In genomic region chr12:2161478-2161877, GRCh38 we compare ENCODE assay signal across 16 cellular contexts.
DNase-seq lines count a peak whose midpoint lies in the region; ATAC-seq and TF ChIP-seq lines count a peak whose summit lies in the region.
"Had no signal": no experiment of that assay in that cellular context is flagged by ENCODE, and none has a peak within 500 bp of the region (broad histone marks: within the 10 kb centered on the region; RNA-seq: fewer than 3 reads in every experiment).

No MANE protein-coding gene starts in this region.

- no peak for TF ChIP-seq CTCF in ascending aorta (IDR thresholded peaks at IDR 0.05)
- TF ChIP-seq CTCF in nephron (IDR thresholded peaks at IDR 0.05; ENCODE audit: unreplicated experiment in 3 of 3) = no peak
- TF ChIP-seq CTCF in transverse colon (IDR thresholded peaks at IDR 0.05) = no peak

- H3K9me3 ChIP-seq in ascending aorta (no peaks in the 10 kb centered on the region), transverse colon (no peaks in the 10 kb centered on the region)
- H3K9me3 ChIP-seq: pancreas had no signal

- ATAC-seq in Right ventricle myocardium inferior (peak; percentile 56), GM21360 (IDR thresholded peaks at IDR 0.05; ENCODE audit: unreplicated experiment) (no peak)
- ATAC-seq: stimulated activated memory B cell treated with anti-CD40 and anti-IgM and Interleukin-4, amounts not matched to agents 10 μg/mL and 1 μg/mL and 100 μg/mL, for 72 hours had no signal

- DNase-seq in ascending aorta (ENCODE audit: low spot score in 2 of 2) (peak in 1 of 2 donors; percentile 91), Right ventricle myocardium inferior (ENCODE audit: missing footprints) (peak; percentile 89), transverse colon (peak; percentile 64), NCI-H2081 treated with DMSO at 0.1 percent for 48 hours (lab: John Stamatoyannopoulos, UW) (no peak), T-helper 2 cell (no peak)
- no peak for DNase-seq in T-helper 2 cell treated with Interferon-gamma antibody and Interleukin-4, amounts not matched to agents 5 μg/mL and 100 μg/mL, for 36 hours (ENCODE audit: low spot score)
- DNase-seq: activated CD8-positive, alpha-beta memory T cell treated with anti-CD3 and anti-CD28 coated beads, Interleukin-2, amount 50 U/mL, for 4 hours; effector CD4-positive, alpha-beta T cell; NCI-H1417; NCI-H69; stimulated activated CD4-positive, alpha-beta T cell treated with anti-CD3 and anti-CD28 coated beads, Interleukin-2, amount 100 ng/mL, for 48 hours had no signal

- H3K4me1 Mint-ChIP-seq in nephron = peaks cover 56% of the 10 kb centered on the region
- no peaks in the 10 kb centered on the region for H3K4me1 Mint-ChIP-seq in T-helper 2 cell treated with Interferon-gamma antibody and Interleukin-4, amounts not matched to agents 5 μg/mL and 100 μg/mL, for 36 hours (ENCODE audit: low read depth)
- H3K4me1 Mint-ChIP-seq: activated naive CD4-positive, alpha-beta T cell treated with anti-CD3 and anti-CD28 coated beads, Interleukin-2, amount 50 U/mL, for 24 hours; stimulated activated memory B cell treated with anti-CD40 and anti-IgM and Interleukin-4, amounts not matched to agents 10 μg/mL and 1 μg/mL and 100 μg/mL, for 72 hours had no signal

- in situ Hi-C loops in transverse colon (cut with MboI; ENCODE audit: low pct_ligation_motif_present in 1 of 4, low pct_unique_long_range_greater_than_20kb in 1 of 4, low sequenced_read_pairs in 3 of 4) = no loop called here

- peaks cover 1% of the 10 kb centered on the region for H3K36me3 Mint-ChIP-seq in nephron (ENCODE audit: low read depth)
- no peaks in the 10 kb centered on the region for H3K36me3 Mint-ChIP-seq in T-helper 2 cell treated with Interferon-gamma antibody and Interleukin-4, amounts not matched to agents 5 μg/mL and 100 μg/mL, for 36 hours (ENCODE audit: low read depth)
- H3K36me3 Mint-ChIP-seq: activated naive CD4-positive, alpha-beta T cell treated with anti-CD3 and anti-CD28 coated beads, Interleukin-2, amount 50 U/mL, for 24 hours; stimulated activated memory B cell treated with anti-CD40 and anti-IgM and Interleukin-4, amounts not matched to agents 10 μg/mL and 1 μg/mL and 100 μg/mL, for 72 hours had no signal

- H3K36me3 ChIP-seq in ascending aorta = no peaks in the 10 kb centered on the region
- H3K36me3 ChIP-seq in transverse colon = no peaks in the 10 kb centered on the region
- H3K36me3 ChIP-seq: pancreas had no signal

- 39 to 45% methylated on average over 3 to 10 of the region's 10 CpGs for WGBS in transverse colon (ENCODE audit: low coverage in 1 of 2), 2 donors

- no peak for TF ChIP-seq POLR2A in transverse colon (IDR thresholded peaks at IDR 0.05)

- intact Hi-C loops in ascending aorta (cut with DNase I) (loop anchor here (5.0 kb wide), 1 partner anchor 39 kb away; no protein-coding TSS in a partner anchor), Right ventricle myocardium inferior (cut with DNase I) (loop anchor here (5.0 kb wide), 1 partner anchor 34 kb away; no protein-coding TSS in a partner anchor), transverse colon (cut with DNase I; ENCODE audit: low total_unique reads) (no loop called here)

- peak overlapping the region; percentile 88 to 92 for H3K27ac ChIP-seq in ascending aorta
- H3K27ac ChIP-seq in transverse colon = peak overlapping the region; percentile 68 to 84 (median 72)
- H3K27ac ChIP-seq: pancreas had no signal

- H3K4me3 ChIP-seq in ascending aorta (peak overlapping the region in 1 of 2 donors; percentile 4), transverse colon (no peak overlapping the region)
- H3K4me3 ChIP-seq: pancreas had no signal

- peak overlapping the region; percentile 33 to 85 (median 64) for H3K27ac Mint-ChIP-seq in nephron
- no peak overlapping the region for H3K27ac Mint-ChIP-seq in T-helper 2 cell treated with Interferon-gamma antibody and Interleukin-4, amounts not matched to agents 5 μg/mL and 100 μg/mL, for 36 hours
- H3K27ac Mint-ChIP-seq: activated naive CD4-positive, alpha-beta T cell treated with anti-CD3 and anti-CD28 coated beads, Interleukin-2, amount 50 U/mL, for 24 hours; stimulated activated memory B cell treated with anti-CD40 and anti-IgM and Interleukin-4, amounts not matched to agents 10 μg/mL and 1 μg/mL and 100 μg/mL, for 72 hours had no signal

- peaks cover under 1% of the 10 kb centered on the region for H3K9me3 Mint-ChIP-seq in nephron
- peaks cover under 1% of the 10 kb centered on the region for H3K9me3 Mint-ChIP-seq in T-helper 2 cell treated with Interferon-gamma antibody and Interleukin-4, amounts not matched to agents 5 μg/mL and 100 μg/mL, for 36 hours

- H3K27me3 ChIP-seq in ascending aorta (no peaks in the 10 kb centered on the region), transverse colon (no peaks in the 10 kb centered on the region)
- H3K27me3 ChIP-seq: pancreas had no signal

- peaks cover 18 to 43% of the 10 kb centered on the region in 2 donors for H3K4me1 ChIP-seq in ascending aorta
- H3K4me1 ChIP-seq in transverse colon = peaks cover 27 to 41% (median 33%) of the 10 kb centered on the region in 4 donors
- H3K4me1 ChIP-seq: pancreas had no signal

- H3K27me3 Mint-ChIP-seq in nephron (ENCODE audit: low read depth) = peaks cover 6% of the 10 kb centered on the region
- peaks cover 2% of the 10 kb centered on the region for H3K27me3 Mint-ChIP-seq in T-helper 2 cell treated with Interferon-gamma antibody and Interleukin-4, amounts not matched to agents 5 μg/mL and 100 μg/mL, for 36 hours (ENCODE audit: low read depth)

- H3K4me3 Mint-ChIP-seq in nephron = no peak overlapping the region
- no peak overlapping the region for H3K4me3 Mint-ChIP-seq in T-helper 2 cell treated with Interferon-gamma antibody and Interleukin-4, amounts not matched to agents 5 μg/mL and 100 μg/mL, for 36 hours
- H3K4me3 Mint-ChIP-seq: activated naive CD4-positive, alpha-beta T cell treated with anti-CD3 and anti-CD28 coated beads, Interleukin-2, amount 50 U/mL, for 24 hours; stimulated activated memory B cell treated with anti-CD40 and anti-IgM and Interleukin-4, amounts not matched to agents 10 μg/mL and 1 μg/mL and 100 μg/mL, for 72 hours had no signal

- no peak for TF ChIP-seq EP300 in transverse colon (IDR thresholded peaks at IDR 0.05; ENCODE audit: low read depth)

Comparison
In these comparisons a context has a peak if more than half of its experiments do, and no peak if none do; other contexts are left out.
1. DNase-seq: peak in Right ventricle myocardium inferior (single experiment) and transverse colon (single experiment); none in NCI-H2081 treated with DMSO at 0.1 percent for 48 hours (single experiment), T-helper 2 cell (0 of 5) and T-helper 2 cell treated with Interferon-gamma antibody and Interleukin-4, amounts not matched to agents 5 μg/mL and 100 μg/mL, for 36 hours (single experiment).